1 cellular context compared by ENCODE assay signal in the genomic region with DNA sequence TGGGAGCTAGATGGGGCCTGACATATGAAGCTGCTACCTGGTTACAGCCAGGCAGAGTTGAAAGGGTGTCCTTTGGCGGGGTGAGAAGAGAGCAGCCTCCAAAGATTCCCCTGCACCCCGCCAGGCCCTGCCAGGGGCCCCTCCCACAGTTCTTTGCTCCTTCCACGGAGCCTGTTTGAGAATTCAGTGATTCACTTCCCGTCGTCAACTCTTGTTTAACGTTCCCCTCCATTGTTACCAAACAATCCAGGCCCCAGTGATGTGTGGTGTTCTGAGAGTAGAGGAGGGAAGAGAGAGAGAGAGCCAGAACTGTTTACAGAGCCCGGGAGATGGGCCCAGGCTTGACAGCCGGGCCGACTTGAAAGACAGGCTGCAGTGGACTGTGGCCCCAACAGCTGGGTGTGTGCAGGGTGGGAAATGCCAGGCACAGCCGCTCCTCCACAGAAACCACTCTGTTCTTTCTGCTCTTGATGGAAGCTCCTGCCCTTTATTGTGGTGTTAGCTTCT.
TF ChIP-seq lines count a peak whose summit lies in the region.

No MANE protein-coding gene starts in this region.

TF ChIP-seq in HepG2, 621 proteins besides CTCF, POLR2A, EP300 and RAD21 (continued from another document and continues in another):
- TF ChIP-seq, protein P1, sequence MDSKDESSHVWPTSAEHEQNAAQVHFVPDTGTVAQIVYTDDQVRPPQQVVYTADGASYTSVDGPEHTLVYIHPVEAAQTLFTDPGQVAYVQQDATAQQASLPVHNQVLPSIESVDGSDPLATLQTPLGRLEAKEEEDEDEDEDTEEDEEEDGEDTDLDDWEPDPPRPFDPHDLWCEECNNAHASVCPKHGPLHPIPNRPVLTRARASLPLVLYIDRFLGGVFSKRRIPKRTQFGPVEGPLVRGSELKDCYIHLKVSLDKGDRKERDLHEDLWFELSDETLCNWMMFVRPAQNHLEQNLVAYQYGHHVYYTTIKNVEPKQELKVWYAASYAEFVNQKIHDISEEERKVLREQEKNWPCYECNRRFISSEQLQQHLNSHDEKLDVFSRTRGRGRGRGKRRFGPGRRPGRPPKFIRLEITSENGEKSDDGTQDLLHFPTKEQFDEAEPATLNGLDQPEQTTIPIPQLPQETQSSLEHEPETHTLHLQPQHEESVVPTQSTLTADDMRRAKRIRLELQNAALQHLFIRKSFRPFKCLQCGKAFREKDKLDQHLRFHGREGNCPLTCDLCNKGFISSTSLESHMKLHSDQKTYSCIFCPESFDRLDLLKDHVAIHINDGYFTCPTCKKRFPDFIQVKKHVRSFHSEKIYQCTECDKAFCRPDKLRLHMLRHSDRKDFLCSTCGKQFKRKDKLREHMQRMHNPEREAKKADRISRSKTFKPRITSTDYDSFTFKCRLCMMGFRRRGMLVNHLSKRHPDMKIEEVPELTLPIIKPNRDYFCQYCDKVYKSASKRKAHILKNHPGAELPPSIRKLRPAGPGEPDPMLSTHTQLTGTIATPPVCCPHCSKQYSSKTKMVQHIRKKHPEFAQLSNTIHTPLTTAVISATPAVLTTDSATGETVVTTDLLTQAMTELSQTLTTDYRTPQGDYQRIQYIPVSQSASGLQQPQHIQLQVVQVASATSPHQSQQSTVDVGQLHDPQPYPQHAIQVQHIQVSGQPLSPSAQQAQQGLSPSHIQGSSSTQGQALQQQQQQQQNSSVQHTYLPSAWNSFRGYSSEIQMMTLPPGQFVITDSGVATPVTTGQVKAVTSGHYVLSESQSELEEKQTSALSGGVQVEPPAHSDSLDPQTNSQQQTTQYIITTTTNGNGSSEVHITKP (CRISPR knock-in tag; IDR thresholded peaks at IDR 0.05; ENCODE audit: low read depth): peak; percentile 82
- TF ChIP-seq, protein P2, sequence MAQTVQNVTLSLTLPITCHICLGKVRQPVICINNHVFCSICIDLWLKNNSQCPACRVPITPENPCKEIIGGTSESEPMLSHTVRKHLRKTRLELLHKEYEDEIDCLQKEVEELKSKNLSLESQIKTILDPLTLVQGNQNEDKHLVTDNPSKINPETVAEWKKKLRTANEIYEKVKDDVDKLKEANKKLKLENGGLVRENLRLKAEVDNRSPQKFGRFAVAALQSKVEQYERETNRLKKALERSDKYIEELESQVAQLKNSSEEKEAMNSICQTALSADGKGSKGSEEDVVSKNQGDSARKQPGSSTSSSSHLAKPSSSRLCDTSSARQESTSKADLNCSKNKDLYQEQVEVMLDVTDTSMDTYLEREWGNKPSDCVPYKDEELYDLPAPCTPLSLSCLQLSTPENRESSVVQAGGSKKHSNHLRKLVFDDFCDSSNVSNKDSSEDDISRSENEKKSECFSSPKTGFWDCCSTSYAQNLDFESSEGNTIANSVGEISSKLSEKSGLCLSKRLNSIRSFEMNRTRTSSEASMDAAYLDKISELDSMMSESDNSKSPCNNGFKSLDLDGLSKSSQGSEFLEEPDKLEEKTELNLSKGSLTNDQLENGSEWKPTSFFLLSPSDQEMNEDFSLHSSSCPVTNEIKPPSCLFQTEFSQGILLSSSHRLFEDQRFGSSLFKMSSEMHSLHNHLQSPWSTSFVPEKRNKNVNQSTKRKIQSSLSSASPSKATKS (CRISPR knock-in tag; IDR thresholded peaks at IDR 0.05): 0 out of 2 replicates have a peak, but pooled peaks have one; percentile 69
- TF ChIP-seq AGO1 (IDR thresholded peaks at IDR 0.05; ENCODE audit: low read depth, low read length, poor library complexity, severe bottlenecking) (no peak), RFX5 (IDR thresholded peaks at IDR 0.05; ENCODE audit: low read depth, low read length) (no peak), ZMYM3 (CRISPR knock-in tag; IDR thresholded peaks at IDR 0.05) (peak; percentile 80), SALL1 (CRISPR knock-in tag; IDR thresholded peaks at IDR 0.05) (peak; percentile 85), MIER3 (CRISPR knock-in tag; IDR thresholded peaks at IDR 0.05; ENCODE audit: borderline replicate concordance) (peak; percentile 88; the same call in 1 of the 2 replicates), ZEB1 (IDR thresholded peaks at IDR 0.05; ENCODE audit: insufficient replicate concordance, low read depth) (peak; percentile 69), DPF2 (CRISPR knock-in tag; IDR thresholded peaks at IDR 0.05; ENCODE audit: borderline replicate concordance, low read depth) (peak; percentile 78), SOX6 (IDR thresholded peaks at IDR 0.05) (no peak), SOX6 (CRISPR knock-in tag; IDR thresholded peaks at IDR 0.05) (peak; percentile 99), HNF4G (IDR thresholded peaks at IDR 0.05; ENCODE audit: borderline replicate concordance, low read depth, low read length) (peak; percentile 86), HNF4G (CRISPR knock-in tag; IDR thresholded peaks at IDR 0.05; ENCODE audit: borderline replicate concordance, low read depth) (peak; percentile 69; the same call in 1 of the 2 replicates), SPEN (CRISPR knock-in tag; IDR thresholded peaks at IDR 0.05; ENCODE audit: low read depth) (peak; percentile 79), RARA (CRISPR knock-in tag; IDR thresholded peaks at IDR 0.05) (peak; percentile 89), THYN1 (CRISPR knock-in tag; IDR thresholded peaks at IDR 0.05; ENCODE audit: borderline replicate concordance, low read depth) (no peak), TBX2 (CRISPR knock-in tag; IDR thresholded peaks at IDR 0.05; ENCODE audit: borderline replicate concordance) (peak; percentile 90), ASH2L (IDR thresholded peaks at IDR 0.05; ENCODE audit: insufficient read length, low read depth, low read length) (peak; percentile 59), ZBTB21 (CRISPR knock-in tag; IDR thresholded peaks at IDR 0.05) (peak; percentile 41), KLF9 (CRISPR knock-in tag; IDR thresholded peaks at IDR 0.05; ENCODE audit: low read depth) (no peak), KDM2A (CRISPR knock-in tag; IDR thresholded peaks at IDR 0.05; ENCODE audit: borderline replicate concordance, low read depth) (peak; percentile 69), ZNF331 (CRISPR knock-in tag; IDR thresholded peaks at IDR 0.05) (peak; percentile 82; the same call in 1 of the 2 replicates), XRCC5 (optimal IDR thresholded peaks at IDR 0.05; ENCODE audit: low read length) (peak; percentile 94), TCF7L2 (IDR thresholded peaks at IDR 0.05; ENCODE audit: low read depth, low read length) (0 out of 2 replicates have a peak, but pooled peaks have one; percentile 29), KAT8 (CRISPR knock-in tag; IDR thresholded peaks at IDR 0.05) (peak; percentile 76)
- TF ChIP-seq, protein P3, sequence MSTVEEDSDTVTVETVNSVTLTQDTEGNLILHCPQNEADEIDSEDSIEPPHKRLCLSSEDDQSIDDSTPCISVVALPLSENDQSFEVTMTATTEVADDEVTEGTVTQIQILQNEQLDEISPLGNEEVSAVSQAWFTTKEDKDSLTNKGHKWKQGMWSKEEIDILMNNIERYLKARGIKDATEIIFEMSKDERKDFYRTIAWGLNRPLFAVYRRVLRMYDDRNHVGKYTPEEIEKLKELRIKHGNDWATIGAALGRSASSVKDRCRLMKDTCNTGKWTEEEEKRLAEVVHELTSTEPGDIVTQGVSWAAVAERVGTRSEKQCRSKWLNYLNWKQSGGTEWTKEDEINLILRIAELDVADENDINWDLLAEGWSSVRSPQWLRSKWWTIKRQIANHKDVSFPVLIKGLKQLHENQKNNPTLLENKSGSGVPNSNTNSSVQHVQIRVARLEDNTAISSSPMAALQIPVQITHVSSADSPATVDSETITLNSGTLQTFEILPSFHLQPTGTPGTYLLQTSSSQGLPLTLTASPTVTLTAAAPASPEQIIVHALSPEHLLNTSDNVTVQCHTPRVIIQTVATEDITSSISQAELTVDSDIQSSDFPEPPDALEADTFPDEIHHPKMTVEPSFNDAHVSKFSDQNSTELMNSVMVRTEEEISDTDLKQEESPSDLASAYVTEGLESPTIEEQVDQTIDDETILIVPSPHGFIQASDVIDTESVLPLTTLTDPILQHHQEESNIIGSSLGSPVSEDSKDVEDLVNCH (CRISPR knock-in tag; IDR thresholded peaks at IDR 0.05): no peak
- TF ChIP-seq, protein P4, sequence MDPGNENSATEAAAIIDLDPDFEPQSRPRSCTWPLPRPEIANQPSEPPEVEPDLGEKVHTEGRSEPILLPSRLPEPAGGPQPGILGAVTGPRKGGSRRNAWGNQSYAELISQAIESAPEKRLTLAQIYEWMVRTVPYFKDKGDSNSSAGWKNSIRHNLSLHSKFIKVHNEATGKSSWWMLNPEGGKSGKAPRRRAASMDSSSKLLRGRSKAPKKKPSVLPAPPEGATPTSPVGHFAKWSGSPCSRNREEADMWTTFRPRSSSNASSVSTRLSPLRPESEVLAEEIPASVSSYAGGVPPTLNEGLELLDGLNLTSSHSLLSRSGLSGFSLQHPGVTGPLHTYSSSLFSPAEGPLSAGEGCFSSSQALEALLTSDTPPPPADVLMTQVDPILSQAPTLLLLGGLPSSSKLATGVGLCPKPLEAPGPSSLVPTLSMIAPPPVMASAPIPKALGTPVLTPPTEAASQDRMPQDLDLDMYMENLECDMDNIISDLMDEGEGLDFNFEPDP (CRISPR knock-in tag; conservative IDR thresholded peaks at IDR 0.05): no peak
- TF ChIP-seq, protein P5, sequence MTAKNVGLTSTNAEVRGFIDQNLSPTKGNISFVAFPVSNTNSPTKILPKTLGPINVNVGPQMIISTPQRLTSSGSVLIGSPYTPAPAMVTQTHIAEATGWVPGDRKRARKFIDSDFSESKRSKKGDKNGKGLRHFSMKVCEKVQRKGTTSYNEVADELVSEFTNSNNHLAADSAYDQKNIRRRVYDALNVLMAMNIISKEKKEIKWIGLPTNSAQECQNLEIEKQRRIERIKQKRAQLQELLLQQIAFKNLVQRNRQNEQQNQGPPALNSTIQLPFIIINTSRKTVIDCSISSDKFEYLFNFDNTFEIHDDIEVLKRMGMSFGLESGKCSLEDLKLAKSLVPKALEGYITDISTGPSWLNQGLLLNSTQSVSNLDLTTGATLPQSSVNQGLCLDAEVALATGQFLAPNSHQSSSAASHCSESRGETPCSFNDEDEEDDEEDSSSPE (CRISPR knock-in tag; IDR thresholded peaks at IDR 0.05): peak; percentile 44; the same call in 1 of the 2 replicates
- TF ChIP-seq, protein P6, sequence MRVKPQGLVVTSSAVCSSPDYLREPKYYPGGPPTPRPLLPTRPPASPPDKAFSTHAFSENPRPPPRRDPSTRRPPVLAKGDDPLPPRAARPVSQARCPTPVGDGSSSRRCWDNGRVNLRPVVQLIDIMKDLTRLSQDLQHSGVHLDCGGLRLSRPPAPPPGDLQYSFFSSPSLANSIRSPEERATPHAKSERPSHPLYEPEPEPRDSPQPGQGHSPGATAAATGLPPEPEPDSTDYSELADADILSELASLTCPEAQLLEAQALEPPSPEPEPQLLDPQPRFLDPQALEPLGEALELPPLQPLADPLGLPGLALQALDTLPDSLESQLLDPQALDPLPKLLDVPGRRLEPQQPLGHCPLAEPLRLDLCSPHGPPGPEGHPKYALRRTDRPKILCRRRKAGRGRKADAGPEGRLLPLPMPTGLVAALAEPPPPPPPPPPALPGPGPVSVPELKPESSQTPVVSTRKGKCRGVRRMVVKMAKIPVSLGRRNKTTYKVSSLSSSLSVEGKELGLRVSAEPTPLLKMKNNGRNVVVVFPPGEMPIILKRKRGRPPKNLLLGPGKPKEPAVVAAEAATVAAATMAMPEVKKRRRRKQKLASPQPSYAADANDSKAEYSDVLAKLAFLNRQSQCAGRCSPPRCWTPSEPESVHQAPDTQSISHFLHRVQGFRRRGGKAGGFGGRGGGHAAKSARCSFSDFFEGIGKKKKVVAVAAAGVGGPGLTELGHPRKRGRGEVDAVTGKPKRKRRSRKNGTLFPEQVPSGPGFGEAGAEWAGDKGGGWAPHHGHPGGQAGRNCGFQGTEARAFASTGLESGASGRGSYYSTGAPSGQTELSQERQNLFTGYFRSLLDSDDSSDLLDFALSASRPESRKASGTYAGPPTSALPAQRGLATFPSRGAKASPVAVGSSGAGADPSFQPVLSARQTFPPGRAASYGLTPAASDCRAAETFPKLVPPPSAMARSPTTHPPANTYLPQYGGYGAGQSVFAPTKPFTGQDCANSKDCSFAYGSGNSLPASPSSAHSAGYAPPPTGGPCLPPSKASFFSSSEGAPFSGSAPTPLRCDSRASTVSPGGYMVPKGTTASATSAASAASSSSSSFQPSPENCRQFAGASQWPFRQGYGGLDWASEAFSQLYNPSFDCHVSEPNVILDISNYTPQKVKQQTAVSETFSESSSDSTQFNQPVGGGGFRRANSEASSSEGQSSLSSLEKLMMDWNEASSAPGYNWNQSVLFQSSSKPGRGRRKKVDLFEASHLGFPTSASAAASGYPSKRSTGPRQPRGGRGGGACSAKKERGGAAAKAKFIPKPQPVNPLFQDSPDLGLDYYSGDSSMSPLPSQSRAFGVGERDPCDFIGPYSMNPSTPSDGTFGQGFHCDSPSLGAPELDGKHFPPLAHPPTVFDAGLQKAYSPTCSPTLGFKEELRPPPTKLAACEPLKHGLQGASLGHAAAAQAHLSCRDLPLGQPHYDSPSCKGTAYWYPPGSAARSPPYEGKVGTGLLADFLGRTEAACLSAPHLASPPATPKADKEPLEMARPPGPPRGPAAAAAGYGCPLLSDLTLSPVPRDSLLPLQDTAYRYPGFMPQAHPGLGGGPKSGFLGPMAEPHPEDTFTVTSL (CRISPR knock-in tag; IDR thresholded peaks at IDR 0.05; ENCODE audit: borderline replicate concordance): peak; percentile 93
- TF ChIP-seq, protein P7, sequence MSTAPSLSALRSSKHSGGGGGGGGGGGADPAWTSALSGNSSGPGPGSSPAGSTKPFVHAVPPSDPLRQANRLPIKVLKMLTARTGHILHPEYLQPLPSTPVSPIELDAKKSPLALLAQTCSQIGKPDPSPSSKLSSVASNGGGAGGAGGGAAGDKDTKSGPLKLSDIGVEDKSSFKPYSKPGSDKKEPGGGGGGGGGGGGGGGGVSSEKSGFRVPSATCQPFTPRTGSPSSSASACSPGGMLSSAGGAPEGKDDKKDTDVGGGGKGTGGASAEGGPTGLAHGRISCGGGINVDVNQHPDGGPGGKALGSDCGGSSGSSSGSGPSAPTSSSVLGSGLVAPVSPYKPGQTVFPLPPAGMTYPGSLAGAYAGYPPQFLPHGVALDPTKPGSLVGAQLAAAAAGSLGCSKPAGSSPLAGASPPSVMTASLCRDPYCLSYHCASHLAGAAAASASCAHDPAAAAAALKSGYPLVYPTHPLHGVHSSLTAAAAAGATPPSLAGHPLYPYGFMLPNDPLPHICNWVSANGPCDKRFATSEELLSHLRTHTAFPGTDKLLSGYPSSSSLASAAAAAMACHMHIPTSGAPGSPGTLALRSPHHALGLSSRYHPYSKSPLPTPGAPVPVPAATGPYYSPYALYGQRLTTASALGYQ (CRISPR knock-in tag; IDR thresholded peaks at IDR 0.05): peak; percentile 90; the same call in 1 of the 2 replicates
- TF ChIP-seq, protein P8, sequence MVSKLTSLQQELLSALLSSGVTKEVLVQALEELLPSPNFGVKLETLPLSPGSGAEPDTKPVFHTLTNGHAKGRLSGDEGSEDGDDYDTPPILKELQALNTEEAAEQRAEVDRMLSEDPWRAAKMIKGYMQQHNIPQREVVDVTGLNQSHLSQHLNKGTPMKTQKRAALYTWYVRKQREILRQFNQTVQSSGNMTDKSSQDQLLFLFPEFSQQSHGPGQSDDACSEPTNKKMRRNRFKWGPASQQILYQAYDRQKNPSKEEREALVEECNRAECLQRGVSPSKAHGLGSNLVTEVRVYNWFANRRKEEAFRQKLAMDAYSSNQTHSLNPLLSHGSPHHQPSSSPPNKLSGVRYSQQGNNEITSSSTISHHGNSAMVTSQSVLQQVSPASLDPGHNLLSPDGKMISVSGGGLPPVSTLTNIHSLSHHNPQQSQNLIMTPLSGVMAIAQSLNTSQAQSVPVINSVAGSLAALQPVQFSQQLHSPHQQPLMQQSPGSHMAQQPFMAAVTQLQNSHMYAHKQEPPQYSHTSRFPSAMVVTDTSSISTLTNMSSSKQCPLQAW (CRISPR knock-in tag; IDR thresholded peaks at IDR 0.05): peak; percentile 90; the same call in 1 of the 2 replicates
- TF ChIP-seq, protein P9, sequence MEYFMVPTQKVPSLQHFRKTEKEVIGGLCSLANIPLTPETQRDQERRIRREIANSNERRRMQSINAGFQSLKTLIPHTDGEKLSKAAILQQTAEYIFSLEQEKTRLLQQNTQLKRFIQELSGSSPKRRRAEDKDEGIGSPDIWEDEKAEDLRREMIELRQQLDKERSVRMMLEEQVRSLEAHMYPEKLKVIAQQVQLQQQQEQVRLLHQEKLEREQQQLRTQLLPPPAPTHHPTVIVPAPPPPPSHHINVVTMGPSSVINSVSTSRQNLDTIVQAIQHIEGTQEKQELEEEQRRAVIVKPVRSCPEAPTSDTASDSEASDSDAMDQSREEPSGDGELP (IDR thresholded peaks at IDR 0.05; ENCODE audit: borderline replicate concordance, low read depth): peak; percentile 99
